8 cellular contexts compared by ENCODE assay signal in genomic region chr3:105868745-105869530, GRCh38. TPM values are rescaled to one million over a fixed set of nuclear protein-coding genes. Genes with fewer than 3 reads are reported as not detected.
DNase-seq lines count a peak whose midpoint lies in the region; FAIRE-seq and TF ChIP-seq lines count a peak whose summit lies in the region.

Gene CBLB (minus strand): TSS chr3:105869012. CDS start chr3:105867577, 1,435 bp downstream.

- H3K27ac ChIP-seq in SK-N-MC: no peak within 1 kb of the TSS
- H3K27ac ChIP-seq in neuronal stem cell (replicated peaks; ENCODE audit: low read length): peak within 1 kb of the TSS; percentile 96

- H2BK15ac ChIP-seq in neuronal stem cell (ENCODE audit: low read length): peak within 1 kb of the TSS; percentile 79

- H3K27ac Mint-ChIP-seq in HFFc6: peak within 1 kb of the TSS; percentile 98
- H3K27ac Mint-ChIP-seq in activated naive CD4-positive, alpha-beta T cell treated with anti-CD3 and anti-CD28 coated beads, Interleukin-2, amount 10 ng/mL, durations not matched to agents 7 days and 5 days: peak within 1 kb of the TSS; percentile 95

- H3K36me3 ChIP-seq in SK-N-MC (ENCODE audit: insufficient read depth, low read length) (peaks cover 5% of the 10 kb centered on the region; the same call in 1 of the 2 replicates), neuronal stem cell (replicated peaks in 1 of 2; ENCODE audit: control insufficient read depth in 2 of 2, insufficient read depth in 2 of 2, low read length in 2 of 2) (peaks cover 0 to 26% of the 10 kb centered on the region in 2 donors)

- TF ChIP-seq POLR2A in NB4 (IDR thresholded peaks at IDR 0.05; ENCODE audit: extremely low read depth, insufficient read length): peak; percentile 26

- DNase-seq in GM04503 (ENCODE audit: low read depth): peak; percentile 97
- DNase-seq in HFFc6: peak; percentile 97
- peak; percentile 88 for DNase-seq in NB4 (ENCODE audit: low read depth)
- DNase-seq in SK-N-MC (ENCODE audit: low read depth, low spot score): peak; percentile 70
- DNase-seq in activated naive CD4-positive, alpha-beta T cell treated with anti-CD3 and anti-CD28 coated beads, Interleukin-2, amount 10 ng/mL, durations not matched to agents 7 days and 5 days: peak; percentile 90
- peak; percentile 92 to 93 for DNase-seq in frontal cortex (ENCODE audit: low spot score in 2 of 2)
- DNase-seq in neuronal stem cell (ENCODE audit: low spot score): peak; percentile 89

- CTCF ChIA-PET in activated naive CD4-positive, alpha-beta T cell treated with anti-CD3 and anti-CD28 coated beads, Interleukin-2, amount 10 ng/mL, durations not matched to agents 7 days and 5 days (lab: Charles Lee): interaction anchor here (1.1 kb wide), 1 partner anchor 40 kb away, joined by 3 read pairs; no protein-coding TSS in a partner anchor

- H3K4me1 Mint-ChIP-seq in HFFc6 (ENCODE audit: low read depth): peaks cover 45% of the 10 kb centered on the region
- peaks cover 33% of the 10 kb centered on the region for H3K4me1 Mint-ChIP-seq in activated naive CD4-positive, alpha-beta T cell treated with anti-CD3 and anti-CD28 coated beads, Interleukin-2, amount 10 ng/mL, durations not matched to agents 7 days and 5 days

- H2BK12ac ChIP-seq in neuronal stem cell (ENCODE audit: low read length): peak within 1 kb of the TSS; percentile 63

- TF ChIP-seq CTCF in HFFc6 (IDR thresholded peaks at IDR 0.05) (no peak), NB4 (IDR thresholded peaks at IDR 0.05; ENCODE audit: low read depth, low read length) (no peak), subcutaneous adipose tissue (IDR thresholded peaks at IDR 0.05; ENCODE audit: low read depth) (no peak)

- peak within 1 kb of the TSS; percentile 32 for H3K4ac ChIP-seq in neuronal stem cell (ENCODE audit: low read length)

- H3K4me1 ChIP-seq in neuronal stem cell (ENCODE audit: control insufficient read depth in 2 of 2, insufficient read depth in 1 of 2, low read depth in 1 of 2, low read length in 2 of 2): peaks cover 0 to 2% of the 10 kb centered on the region in 2 donors

- H3K9ac ChIP-seq in SK-N-MC (ENCODE audit: insufficient read length): peak within 1 kb of the TSS; percentile 77
- H3K9ac ChIP-seq in neuronal stem cell (ENCODE audit: low read depth, low read length, poor library complexity): peak within 1 kb of the TSS; percentile 99

- H2BK120ac ChIP-seq in neuronal stem cell (ENCODE audit: low read depth, low read length): no peak within 1 kb of the TSS

- H3K4me3 Mint-ChIP-seq in HFFc6: peak within 1 kb of the TSS; percentile 95
- peak within 1 kb of the TSS; percentile 96 for H3K4me3 Mint-ChIP-seq in activated naive CD4-positive, alpha-beta T cell treated with anti-CD3 and anti-CD28 coated beads, Interleukin-2, amount 10 ng/mL, durations not matched to agents 7 days and 5 days

- peaks cover 0 to 2% (median 0%) of the 10 kb centered on the region in 3 experiments for H3K27me3 ChIP-seq in neuronal stem cell (ENCODE audit: control insufficient read depth in 3 of 3, insufficient read depth in 3 of 3, low read depth in 1 of 3, low read length in 3 of 3)

- H2BK5ac ChIP-seq in neuronal stem cell (ENCODE audit: low read length): peak within 1 kb of the TSS; percentile 93

- no peaks in the 10 kb centered on the region for H3K79me1 ChIP-seq in neuronal stem cell (ENCODE audit: low read depth, low read length)

- H2AK5ac ChIP-seq in neuronal stem cell (ENCODE audit: low read depth, low read length): peak within 1 kb of the TSS; percentile 28

- H4K91ac ChIP-seq in neuronal stem cell (ENCODE audit: low read depth, low read length, poor library complexity): no peak within 1 kb of the TSS

- peaks cover 14% of the 10 kb centered on the region for H3K36me3 Mint-ChIP-seq in HFFc6 (ENCODE audit: low read depth)
- peaks cover 40% of the 10 kb centered on the region for H3K36me3 Mint-ChIP-seq in activated naive CD4-positive, alpha-beta T cell treated with anti-CD3 and anti-CD28 coated beads, Interleukin-2, amount 10 ng/mL, durations not matched to agents 7 days and 5 days

- no peak for FAIRE-seq in frontal cortex (lab: Jason Lieb, UNC)

- peak within 1 kb of the TSS; percentile 90 for H3K23ac ChIP-seq in neuronal stem cell (ENCODE audit: low read depth, low read length, poor library complexity)

- no peaks in the 10 kb centered on the region; the same call in 1 of the 2 replicates for H3K27me3 Mint-ChIP-seq in HFFc6 (ENCODE audit: insufficient read depth)
- no peaks in the 10 kb centered on the region for H3K27me3 Mint-ChIP-seq in activated naive CD4-positive, alpha-beta T cell treated with anti-CD3 and anti-CD28 coated beads, Interleukin-2, amount 10 ng/mL, durations not matched to agents 7 days and 5 days

- WGBS in neuronal stem cell (ENCODE audit: extremely low coverage in 2 of 2, insufficient read length in 2 of 2, insufficient replicate concordance in 1 of 2), 2 donors: no CpG with 5 or more reads among the region's 67 CpGs

- H3K9me3 ChIP-seq in SK-N-MC (ENCODE audit: low read depth, low read length): no peaks in the 10 kb centered on the region
- no peaks in the 10 kb centered on the region for H3K9me3 ChIP-seq in neuronal stem cell (replicated peaks in 1 of 2; ENCODE audit: control insufficient read depth in 2 of 2, insufficient read depth in 1 of 2, low read depth in 1 of 2, low read length in 2 of 2)

- H2AFZ ChIP-seq in neuronal stem cell (ENCODE audit: low read length): peak within 1 kb of the TSS; percentile 96

- H3K18ac ChIP-seq in neuronal stem cell (ENCODE audit: low read length): peak within 1 kb of the TSS; percentile 98

- H3K4me3 ChIP-seq in NB4 (ENCODE audit: low read depth, low read length) (peak within 1 kb of the TSS; percentile 83), SK-N-MC (peak within 1 kb of the TSS; percentile 95), neuronal stem cell (ENCODE audit: low read length in 2 of 2) (peak within 1 kb of the TSS; percentile 71 to 99)

- H3K4me2 ChIP-seq in neuronal stem cell (ENCODE audit: insufficient read depth, low read length, poor library complexity, severe bottlenecking): peak within 1 kb of the TSS; percentile 71

- H4K8ac ChIP-seq in neuronal stem cell (ENCODE audit: low read depth, low read length): no peak within 1 kb of the TSS

- peak within 1 kb of the TSS; percentile 97 for H3K14ac ChIP-seq in neuronal stem cell (ENCODE audit: low read length)

- H3K9me3 Mint-ChIP-seq in HFFc6: no peaks in the 10 kb centered on the region
- no peaks in the 10 kb centered on the region for H3K9me3 Mint-ChIP-seq in activated naive CD4-positive, alpha-beta T cell treated with anti-CD3 and anti-CD28 coated beads, Interleukin-2, amount 10 ng/mL, durations not matched to agents 7 days and 5 days

RNA-seq across cellular contexts. Expression of gene CBLB, which starts in this region (rescaled TPM):
- total RNA-seq in HFFc6 (2021; fragmentation: NEBNext Ultra II Directional; extraction: Animal tissue kit (Norgen Biotek cat#: 25700)): 10 to 100 TPM; 17.6 to 22.6 (median 20.6) TPM
- 22.0 TPM for total RNA-seq in frontal cortex
- polyA plus RNA-seq in neuronal stem cell (2013, experiment 1 of 2): 12.6 TPM
- polyA plus RNA-seq in neuronal stem cell (2013, experiment 2 of 2): 11.8 TPM
- 100 to 1,000 TPM in 3 of 4 donors, 10 to 100 TPM in 1; 91.2 to 173 (median 158) TPM for total RNA-seq in subcutaneous adipose tissue
